9 cellular contexts compared by ENCODE assay signal in the genomic region with DNA sequence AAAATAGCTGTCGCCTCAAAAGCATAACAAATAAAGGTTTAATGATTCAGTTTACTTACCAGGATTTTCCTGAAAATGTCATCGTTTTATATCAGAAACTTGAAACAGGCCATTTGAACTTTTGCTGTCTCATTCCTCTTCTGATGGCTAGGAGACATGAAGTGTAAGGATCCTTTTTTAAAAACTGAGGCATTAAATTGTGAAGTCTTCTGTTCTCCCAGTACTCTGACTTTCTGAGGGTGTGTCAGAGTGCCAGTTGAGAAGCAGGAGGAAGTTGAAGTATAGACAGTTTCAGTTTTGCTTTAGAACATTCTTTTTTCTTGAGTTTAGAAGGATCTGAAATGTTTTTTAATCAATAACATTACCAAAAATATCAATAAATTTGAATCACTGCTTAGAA. TPM values are rescaled to one million over a fixed set of nuclear protein-coding genes. Genes with fewer than 3 reads are reported as not detected.
DNase-seq lines count a peak whose midpoint lies in the region; ATAC-seq and TF ChIP-seq lines count a peak whose summit lies in the region.
"Had no signal": no experiment of that assay in that cellular context is flagged by ENCODE, and none has a peak within 500 bp of the region (broad histone marks: within the 10 kb centered on the region; RNA-seq: fewer than 3 reads in every experiment).

Gene SAMD9L (minus strand): TSS at position 251 of the 400 bp plus-strand sequence. CDS start 12,414 bp downstream, outside the sequence.

- peak within 1 kb of the TSS in 1 of 2 donors; percentile 2 for H3K9ac ChIP-seq in stomach smooth muscle (ENCODE audit: low read length in 2 of 2)

- H3K9me3 ChIP-seq in right atrium auricular region (no peaks in the 10 kb centered on the region), stomach smooth muscle (ENCODE audit: control insufficient read depth in 2 of 2, low read length in 2 of 2) (no peaks in the 10 kb centered on the region), WERI-Rb-1 (ENCODE audit: severe bottlenecking) (no peaks in the 10 kb centered on the region)

- ATAC-seq in GM19324 (IDR thresholded peaks at IDR 0.05; ENCODE audit: low FRiP score, unreplicated experiment) (peak; percentile 43), HG03520 (IDR thresholded peaks at IDR 0.05; ENCODE audit: unreplicated experiment) (peak; percentile 76)

- CTCF ChIA-PET in activated CD4-positive, alpha-beta memory T cell treated with anti-CD3 and anti-CD28 coated beads for 36 hours (lab: Charles Lee), result interaction anchor here (0.6 to 1.8 kb wide), 2 partner anchors 80 to 243 kb away, joined by 3 to 6 read pairs; no protein-coding TSS in a partner anchor

- H3K27me3 Mint-ChIP-seq in activated CD4-positive, alpha-beta memory T cell treated with anti-CD3 and anti-CD28 coated beads for 36 hours, result no peaks in the 10 kb centered on the region

- no peaks in the 10 kb centered on the region for H3K9me3 Mint-ChIP-seq in activated CD4-positive, alpha-beta memory T cell treated with anti-CD3 and anti-CD28 coated beads for 36 hours
- H3K9me3 Mint-ChIP-seq: neural crest cell had no signal

- H3K27ac Mint-ChIP-seq in activated CD4-positive, alpha-beta memory T cell treated with anti-CD3 and anti-CD28 coated beads for 36 hours, result peak within 1 kb of the TSS; percentile 82

- H3K4me3 ChIP-seq in right atrium auricular region, result peak within 1 kb of the TSS; percentile 40 to 42
- H3K4me3 ChIP-seq in stomach smooth muscle (ENCODE audit: low read length in 2 of 2), result peak within 1 kb of the TSS; percentile 71 to 76
- H3K4me3 ChIP-seq in WERI-Rb-1 (ENCODE audit: low read depth, low read length), result no peak within 1 kb of the TSS

- DNase-seq in AML-193 (lab: John Stamatoyannopoulos, UW) (peak; percentile 32 to 36), right atrium auricular region (ENCODE audit: low spot score) (no peak), WERI-Rb-1 (no peak), SW480 (ENCODE audit: low spot score) (no peak)
- no peak for DNase-seq in activated CD4-positive, alpha-beta memory T cell treated with anti-CD3 and anti-CD28 coated beads for 36 hours

- H3K36me3 Mint-ChIP-seq in activated CD4-positive, alpha-beta memory T cell treated with anti-CD3 and anti-CD28 coated beads for 36 hours, result peaks cover 19% of the 10 kb centered on the region

- H3K4me3 Mint-ChIP-seq in activated CD4-positive, alpha-beta memory T cell treated with anti-CD3 and anti-CD28 coated beads for 36 hours, result peak within 1 kb of the TSS; percentile 84
- H3K4me3 Mint-ChIP-seq: neural crest cell had no signal

- no peaks in the 10 kb centered on the region for H3K27me3 ChIP-seq in right atrium auricular region
- no peaks in the 10 kb centered on the region for H3K27me3 ChIP-seq in stomach smooth muscle (ENCODE audit: control insufficient read depth in 1 of 2, insufficient read depth in 2 of 2, low read length in 2 of 2)
- H3K27me3 ChIP-seq in WERI-Rb-1 (ENCODE audit: insufficient read depth, low read depth, severe bottlenecking), result no peaks in the 10 kb centered on the region

- H3K27ac ChIP-seq in right atrium auricular region (peak within 1 kb of the TSS; percentile 46 to 59), stomach smooth muscle (ENCODE audit: low read length) (no peak within 1 kb of the TSS), WERI-Rb-1 (no peak within 1 kb of the TSS)

- POLR2A ChIA-PET in activated CD4-positive, alpha-beta memory T cell treated with anti-CD3 and anti-CD28 coated beads for 36 hours (lab: Charles Lee), result no interaction called here

- intact Hi-C loops in activated CD4-positive, alpha-beta memory T cell treated with anti-CD3 and anti-CD28 coated beads for 36 hours (cut with micrococcal nuclease), result loop anchor here (1.0 to 5.0 kb wide), 3 partner anchors 33 to 244 kb away; no protein-coding TSS in a partner anchor

- TF ChIP-seq CTCF in right atrium auricular region (IDR thresholded peaks at IDR 0.05) (no peak), WERI-Rb-1 (IDR thresholded peaks at IDR 0.05; ENCODE audit: low read depth, low read length) (no peak)

- H3K36me3 ChIP-seq in right atrium auricular region, result peaks cover 6% of the 10 kb centered on the region
- H3K36me3 ChIP-seq in stomach smooth muscle (ENCODE audit: control insufficient read depth in 2 of 2, insufficient read depth in 2 of 2, low read length in 2 of 2), result peaks cover 0 to 1% of the 10 kb centered on the region in 2 donors
- no peaks in the 10 kb centered on the region for H3K36me3 ChIP-seq in WERI-Rb-1

- H3K4me1 ChIP-seq in right atrium auricular region (peaks cover 0 to 22% of the 10 kb centered on the region in 2 donors), stomach smooth muscle (ENCODE audit: control insufficient read depth, insufficient read depth, low read length) (peaks cover 4% of the 10 kb centered on the region)

- peaks cover 27% of the 10 kb centered on the region for H3K4me1 Mint-ChIP-seq in activated CD4-positive, alpha-beta memory T cell treated with anti-CD3 and anti-CD28 coated beads for 36 hours (ENCODE audit: low read depth)
- H3K4me1 Mint-ChIP-seq: neural crest cell had no signal

RNA-seq across cellular contexts. Expression of gene SAMD9L, which starts in this region (rescaled TPM):
- total RNA-seq in activated CD4-positive, alpha-beta memory T cell treated with anti-CD3 and anti-CD28 coated beads for 36 hours, result 10 to 100 TPM; 19.1 to 19.8 TPM
- 1 to 10 TPM; 4.1 to 5.7 TPM for total RNA-seq in right atrium auricular region
- total RNA-seq: neural crest cell had no signal

Comparison
In these comparisons a context has a peak if more than half of its experiments do, and no peak if none do; other contexts are left out.
1. DNase-seq: peak in AML-193 (2 of 2); none in activated CD4-positive, alpha-beta memory T cell treated with anti-CD3 and anti-CD28 coated beads for 36 hours (single experiment), right atrium auricular region (single experiment), WERI-Rb-1 (single experiment) and SW480 (single experiment).
2. H3K27ac ChIP-seq: peak in right atrium auricular region (2 of 2); none in stomach smooth muscle (single experiment) and WERI-Rb-1 (single experiment).